8 cellular contexts compared by ENCODE assay signal in genomic region chr17:77470800-77471733, GRCh38.
A peak's percentile ranks its signal among the peaks of the same experiment; 100 is the strongest.
DNase-seq lines count a peak whose midpoint lies in the region; ATAC-seq and TF ChIP-seq lines count a peak whose summit lies in the region.

No MANE protein-coding gene starts in this region.

- 83 to 86% methylated on average over 9 of the region's 9 CpGs for WGBS in aorta, 2 donors
- 65 to 75% methylated on average over 8 to 9 of the region's 9 CpGs for WGBS in lower leg skin, 2 donors

- H3K4me1 ChIP-seq in breast epithelium: peaks cover 35 to 56% of the 10 kb centered on the region in 2 donors
- peaks cover 82% of the 10 kb centered on the region for H3K4me1 ChIP-seq in lower lobe of right lung
- H3K4me1 ChIP-seq in aorta (ENCODE audit: control insufficient read depth in 1 of 2, insufficient read depth in 2 of 2, low read length in 2 of 2): peaks cover 2 to 3% of the 10 kb centered on the region in 2 donors

- peak overlapping the region in 1 of 3 donors; percentile 45 for H3K4me3 ChIP-seq in breast epithelium
- H3K4me3 ChIP-seq in lower lobe of right lung: no peak overlapping the region
- no peak overlapping the region for H3K4me3 ChIP-seq in aorta (ENCODE audit: low read length in 2 of 2)
- H3K4me3 ChIP-seq in lower leg skin (ENCODE audit: low read depth, poor library complexity, severe bottlenecking): no peak overlapping the region

- intact Hi-C loops in Right ventricle myocardium inferior (cut with DNase I): loop anchor here (1.0 kb wide), 1 partner anchor 41 kb away; no protein-coding TSS in a partner anchor
- intact Hi-C loops in cardiac septum (cut with DNase I): loop anchor here (2.0 kb wide), 2 partner anchors 18 to 38 kb away; no protein-coding TSS in a partner anchor
- intact Hi-C loops in breast epithelium (cut with DNase I; ENCODE audit: low total_unique reads): no loop called here
- intact Hi-C loops in lower lobe of right lung (cut with DNase I): no loop called here
- intact Hi-C loops in aorta (cut with DNase I): no loop called here
- intact Hi-C loops in lower leg skin (cut with DNase I; ENCODE audit: low total_unique reads): no loop called here

- H3K27me3 ChIP-seq in breast epithelium (no peaks in the 10 kb centered on the region), lower lobe of right lung (ENCODE audit: low read depth) (no peaks in the 10 kb centered on the region), aorta (ENCODE audit: control insufficient read depth in 1 of 2, insufficient read depth in 2 of 2, low read length in 1 of 2) (no peaks in the 10 kb centered on the region)

- TF ChIP-seq POLR2A in breast epithelium (IDR thresholded peaks at IDR 0.05): no peak
- no peak for TF ChIP-seq POLR2A in lower leg skin (IDR thresholded peaks at IDR 0.05)

- H3K9me3 ChIP-seq in breast epithelium (no peaks in the 10 kb centered on the region), lower lobe of right lung (no peaks in the 10 kb centered on the region), aorta (ENCODE audit: control insufficient read depth, low read length) (no peaks in the 10 kb centered on the region)

- H3K36me3 ChIP-seq in breast epithelium (no peaks in the 10 kb centered on the region), lower lobe of right lung (peaks cover 3% of the 10 kb centered on the region), aorta (ENCODE audit: control insufficient read depth in 1 of 2, insufficient read depth in 2 of 2, low read length in 1 of 2) (no peaks in the 10 kb centered on the region)

- ATAC-seq in Right ventricle myocardium inferior (peak; percentile 94), lower lobe of right lung (peak in 1 of 2 donors; percentile 16), aorta (ENCODE audit: low FRiP score) (peak; percentile 27)

- TF ChIP-seq CTCF in breast epithelium (IDR thresholded peaks at IDR 0.05) (no peak), lower lobe of right lung (IDR thresholded peaks at IDR 0.05) (no peak), lower leg skin (IDR thresholded peaks at IDR 0.05) (no peak)

- DNase-seq in Right ventricle myocardium inferior (ENCODE audit: missing footprints): peak; percentile 79
- no peak for DNase-seq in cardiac septum (ENCODE audit: low spot score)
- no peak for DNase-seq in breast epithelium (ENCODE audit: low spot score in 2 of 2)
- DNase-seq in lower lobe of right lung: no peak
- no peak for DNase-seq in aorta
- no peak for DNase-seq in activated CD8-positive, alpha-beta memory T cell treated with anti-CD3 and anti-CD28 coated beads, Interleukin-2, amount 50 U/mL, for 4 hours
- no peak for DNase-seq in ureter (ENCODE audit: low spot score)
- DNase-seq in lower leg skin (ENCODE audit: low spot score in 2 of 2): no peak

- peak overlapping the region; percentile 74 to 85 for H3K27ac ChIP-seq in breast epithelium
- H3K27ac ChIP-seq in lower lobe of right lung: peak overlapping the region; percentile 78
- H3K27ac ChIP-seq in aorta (ENCODE audit: low read depth in 1 of 2, low read length in 2 of 2): no peak overlapping the region

Comparison
In these comparisons a context has a peak if more than half of its experiments do, and no peak if none do; other contexts are left out.
1. H3K27ac ChIP-seq: peak in breast epithelium (2 of 2) and lower lobe of right lung (single experiment); none in aorta (0 of 2).
2. intact Hi-C loops: an anchor here in Right ventricle myocardium inferior (1.0 kb wide) and cardiac septum (2.0 kb wide); none called in breast epithelium, lower lobe of right lung, aorta and lower leg skin.